In genomic region chr6:162621246-162621645, GRCh38 we compare ENCODE assay signal across 12 cellular contexts.
DNase-seq lines count a peak whose midpoint lies in the region; ATAC-seq, FAIRE-seq and TF ChIP-seq lines count a peak whose summit lies in the region.
"Had no signal": no experiment of that assay in that cellular context is flagged by ENCODE, and none has a peak within 500 bp of the region (broad histone marks: within the 10 kb centered on the region; RNA-seq: fewer than 3 reads in every experiment).

No MANE protein-coding gene starts in this region.

- peak; percentile 22 for DNase-seq in stimulated activated CD4-positive, alpha-beta T cell treated with anti-CD3 and anti-CD28 coated beads, Interleukin-15, amount 100 ng/mL, for 24 hours
- no peak for DNase-seq in stimulated activated CD4-positive, alpha-beta T cell treated with anti-CD3 and anti-CD28 coated beads, Interleukin-2, amount 100 ng/mL, for 24 hours
- DNase-seq in RWPE2 (ENCODE audit: low spot score), result no peak
- DNase-seq in glomerular visceral epithelial cell (ENCODE audit: extremely low spot score), result peak; percentile 85
- peak; percentile 81 for DNase-seq in urothelium cell line (ENCODE audit: low spot score)
- no peak for DNase-seq in NCI-H226
- no peak for DNase-seq in OCI-M2 (lab: John Stamatoyannopoulos, UW; ENCODE audit: unreplicated experiment)
- DNase-seq in natural killer cell treated with Interleukin-12 subunit alpha and Interleukin-12 subunit beta and Interleukin-15 and Interleukin-18, amount 100 ng/mL, for 72 hours (ENCODE audit: low spot score), result no peak
- DNase-seq: activated B cell treated with CpG ODN at 0.5 μM for 24 hours; CD4-positive, alpha-beta T cell; KG1 had no signal

- H3K27me3 ChIP-seq in RWPE2 (ENCODE audit: insufficient read depth, poor library complexity, severe bottlenecking), result no peaks in the 10 kb centered on the region

- H3K9me3 ChIP-seq in RWPE2 (ENCODE audit: severe bottlenecking), result no peaks in the 10 kb centered on the region

- no peak overlapping the region for H3K27ac Mint-ChIP-seq in natural killer cell treated with Interleukin-12 subunit alpha and Interleukin-12 subunit beta and Interleukin-15 and Interleukin-18, amount 100 ng/mL, for 72 hours
- H3K27ac Mint-ChIP-seq: activated B cell treated with CpG ODN at 0.5 μM for 24 hours; CD4-positive, alpha-beta T cell; progenitor cell of endocrine pancreas had no signal

- no peaks in the 10 kb centered on the region for H3K9me3 Mint-ChIP-seq in natural killer cell treated with Interleukin-12 subunit alpha and Interleukin-12 subunit beta and Interleukin-15 and Interleukin-18, amount 100 ng/mL, for 72 hours
- H3K9me3 Mint-ChIP-seq: activated B cell treated with CpG ODN at 0.5 μM for 24 hours; CD4-positive, alpha-beta T cell had no signal

- H3K4me1 Mint-ChIP-seq in natural killer cell treated with Interleukin-12 subunit alpha and Interleukin-12 subunit beta and Interleukin-15 and Interleukin-18, amount 100 ng/mL, for 72 hours (ENCODE audit: low read depth in 2 of 2), result peaks cover 0 to 2% of the 10 kb centered on the region in 2 donors
- H3K4me1 Mint-ChIP-seq: activated B cell treated with CpG ODN at 0.5 μM for 24 hours had no signal

- no peaks in the 10 kb centered on the region for H3K27me3 Mint-ChIP-seq in natural killer cell treated with Interleukin-12 subunit alpha and Interleukin-12 subunit beta and Interleukin-15 and Interleukin-18, amount 100 ng/mL, for 72 hours
- H3K27me3 Mint-ChIP-seq: activated B cell treated with CpG ODN at 0.5 μM for 24 hours; CD4-positive, alpha-beta T cell; progenitor cell of endocrine pancreas had no signal

- FAIRE-seq in urothelium cell line (lab: Jason Lieb, UNC), result peak; percentile 86

- no peak for TF ChIP-seq CTCF in RWPE2 (IDR thresholded peaks at IDR 0.05; ENCODE audit: poor library complexity, severe bottlenecking)

- H3K4me3 ChIP-seq in RWPE2 (ENCODE audit: severe bottlenecking), result no peak overlapping the region

- no peaks in the 10 kb centered on the region for H3K36me3 Mint-ChIP-seq in natural killer cell treated with Interleukin-12 subunit alpha and Interleukin-12 subunit beta and Interleukin-15 and Interleukin-18, amount 100 ng/mL, for 72 hours

- peak; percentile 74 for ATAC-seq in RWPE2 (ENCODE audit: low read depth)
- no peak for ATAC-seq in natural killer cell treated with Interleukin-12 subunit alpha and Interleukin-12 subunit beta and Interleukin-15 and Interleukin-18, amount 100 ng/mL, for 72 hours

- H3K4me1 ChIP-seq in RWPE2 (ENCODE audit: insufficient read depth, poor library complexity, severe bottlenecking), result no peaks in the 10 kb centered on the region

- H3K27ac ChIP-seq in RWPE2 (ENCODE audit: poor library complexity, severe bottlenecking), result no peak overlapping the region

- no peaks in the 10 kb centered on the region for H3K36me3 ChIP-seq in RWPE2 (ENCODE audit: low read depth)

- no peak overlapping the region for H3K4me3 Mint-ChIP-seq in natural killer cell treated with Interleukin-12 subunit alpha and Interleukin-12 subunit beta and Interleukin-15 and Interleukin-18, amount 100 ng/mL, for 72 hours
- H3K4me3 Mint-ChIP-seq: activated B cell treated with CpG ODN at 0.5 μM for 24 hours; CD4-positive, alpha-beta T cell had no signal

Comparison
In these comparisons a context has a peak if more than half of its experiments do, and no peak if none do; other contexts are left out.
1. DNase-seq: peak in stimulated activated CD4-positive, alpha-beta T cell treated with anti-CD3 and anti-CD28 coated beads, Interleukin-15, amount 100 ng/mL, for 24 hours (single experiment), glomerular visceral epithelial cell (single experiment) and urothelium cell line (single experiment); none in stimulated activated CD4-positive, alpha-beta T cell treated with anti-CD3 and anti-CD28 coated beads, Interleukin-2, amount 100 ng/mL, for 24 hours (0 of 2), RWPE2 (single experiment), NCI-H226 (single experiment), OCI-M2 (single experiment) and natural killer cell treated with Interleukin-12 subunit alpha and Interleukin-12 subunit beta and Interleukin-15 and Interleukin-18, amount 100 ng/mL, for 72 hours (single experiment).